ENCODE assay signal across 31 cellular contexts in genomic region chr2:180370476-180371205, GRCh38.
"Had no signal": no experiment of that assay in that cellular context is flagged by ENCODE, and none has a peak within 500 bp of the region (broad histone marks: within the 10 kb centered on the region; RNA-seq: fewer than 3 reads in every experiment).

No MANE protein-coding gene starts in this region.

- H3K36me3 ChIP-seq: breast epithelium, gastrocnemius medialis, left ventricle myocardium inferior, ovary, uterus, WERI-Rb-1 had no signal

- ATAC-seq: activated CD4-positive, CD25-positive, alpha-beta regulatory T cell treated with anti-CD3 and anti-CD28 coated beads, Interleukin-2, amount 50 U/mL, for 24 hours; esophagus mucosa; gastrocnemius medialis; mucosa of descending colon; sciatic nerve; stimulated activated memory B cell treated with anti-CD40 and anti-IgM and Interleukin-4, amounts not matched to agents 10 μg/mL and 1 μg/mL and 100 μg/mL, for 72 hours; stimulated activated naive CD8-positive, alpha-beta T cell treated with anti-CD3 and anti-CD28 coated beads, Interleukin-15, amount 100 ng/mL, for 72 hours had no signal

- H3K4me2 ChIP-seq: smooth muscle cell had no signal

- H3K9me3 ChIP-seq: breast epithelium, gastrocnemius medialis, left ventricle myocardium inferior, mucosa of descending colon, ovary, uterus had no signal

- H3K4me1 ChIP-seq: breast epithelium, gastrocnemius medialis, uterus had no signal

- DNase-seq: activated CD4-positive, alpha-beta T cell treated with anti-CD3 and anti-CD28 coated beads for 48 hours; activated CD4-positive, alpha-beta T cell treated with anti-CD3 and anti-CD28 coated beads, Interleukin-2, amount 50 U/mL, for 48 hours; activated CD8-positive, alpha-beta memory T cell treated with anti-CD3 and anti-CD28 coated beads for 24 hours; activated effector memory CD4-positive, alpha-beta T cell treated with anti-CD3 and anti-CD28 coated beads, Interleukin-2, amount 50 U/mL, for 16 hours; activated naive CD4-positive, alpha-beta T cell treated with anti-CD3 and anti-CD28 coated beads for 36 hours; activated naive CD8-positive, alpha-beta T cell treated with anti-CD3 and anti-CD28 coated beads, Interleukin-2, amount 10 ng/mL, durations not matched to agents 7 days and 5 days; amniotic stem cell; central memory CD4-positive, alpha-beta T cell; endodermal cell; gastrocnemius medialis; glutamatergic neuron; islet precursor cell; left ventricle myocardium inferior; mucosa of descending colon; naive B cell; ovary; stimulated activated CD4-positive, alpha-beta T cell treated with anti-CD3 and anti-CD28 coated beads, Interleukin-1b, Interleukin-23, amount 100 ng/mL, for 48 hours; stimulated activated CD4-positive, alpha-beta T cell treated with anti-CD3 and anti-CD28 coated beads, Interleukin-4, amount 100 ng/mL, for 4 hours; stimulated activated CD8-positive, alpha-beta memory T cell treated with anti-CD3 and anti-CD28 coated beads, Interleukin-4, amount 100 ng/mL, for 48 hours; stimulated activated naive CD8-positive, alpha-beta T cell treated with anti-CD3 and anti-CD28 coated beads, Interleukin-15, amount 100 ng/mL, for 72 hours; substantia nigra; T-helper 9 cell; uterus; WERI-Rb-1 had no signal

- H3K4me3 ChIP-seq: breast epithelium, gastrocnemius medialis, left ventricle myocardium inferior, lung, mucosa of descending colon, ovary, smooth muscle cell, uterus had no signal

- H3K27ac ChIP-seq: breast epithelium, gastrocnemius medialis, left ventricle myocardium inferior, ovary, uterus, WERI-Rb-1 had no signal

- H3K27me3 ChIP-seq: breast epithelium, gastrocnemius medialis, ovary, uterus had no signal
